ENCODE assay signal across 29 cellular contexts in the genomic region with DNA sequence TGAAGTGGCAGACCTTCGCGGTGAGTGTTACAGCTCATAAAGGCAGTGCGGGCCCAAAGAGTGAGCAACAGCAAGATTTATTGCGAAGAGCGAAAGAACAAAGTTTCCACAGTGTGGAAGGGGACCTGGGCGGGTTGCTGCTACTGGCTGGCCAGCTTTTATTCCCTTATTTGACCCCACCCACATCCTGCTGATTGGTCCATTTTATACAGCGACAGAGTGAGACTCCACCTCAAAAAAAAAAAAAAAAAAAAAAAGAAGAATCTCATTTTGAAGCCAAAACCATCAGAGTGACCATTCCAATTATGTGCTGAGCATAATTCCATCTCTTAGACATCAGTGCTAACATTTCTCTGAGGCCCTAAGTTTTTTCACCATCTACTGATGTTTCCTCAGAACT. TPM values are rescaled to one million over a fixed set of nuclear protein-coding genes. Genes with fewer than 3 reads are reported as not detected.
DNase-seq lines count a peak whose midpoint lies in the region; ATAC-seq and TF ChIP-seq lines count a peak whose summit lies in the region.
"Had no signal": no experiment of that assay in that cellular context is flagged by ENCODE, and none has a peak within 500 bp of the region (broad histone marks: within the 10 kb centered on the region; RNA-seq: fewer than 3 reads in every experiment).

No MANE protein-coding gene starts in this region.

- H3K36me3 ChIP-seq in Caco-2 (ENCODE audit: control insufficient read depth, insufficient read depth, low read length): peaks cover 2% of the 10 kb centered on the region; the same call in 1 of the 2 replicates
- H3K36me3 ChIP-seq in HEK293 (ENCODE audit: control insufficient read depth in 2 of 2, insufficient read depth in 1 of 2, low read length in 2 of 2): peaks cover 11 to 21% of the 10 kb centered on the region in 2 experiments
- H3K36me3 ChIP-seq in Karpas-422 (ENCODE audit: insufficient read depth, low read length): peaks cover 13% of the 10 kb centered on the region
- H3K36me3 ChIP-seq: prostate gland had no signal

- TF ChIP-seq CTCF in Caco-2 (IDR thresholded peaks at IDR 0.05; ENCODE audit: insufficient read depth in 1 of 2, low read depth in 1 of 2, low read length in 1 of 2, severe bottlenecking in 1 of 2, unreplicated experiment in 1 of 2): no peak
- no peak for TF ChIP-seq CTCF in HEK293 (tag by site-specific recombination; IDR thresholded peaks at IDR 0.05)
- no peak for TF ChIP-seq CTCF in brain (conservative IDR thresholded peaks at IDR 0.05)
- TF ChIP-seq CTCF in nephron (IDR thresholded peaks at IDR 0.05; ENCODE audit: unreplicated experiment in 3 of 3): no peak

- no peak for ATAC-seq in HG03175 (IDR thresholded peaks at IDR 0.05; ENCODE audit: unreplicated experiment)
- ATAC-seq in HG03469 (IDR thresholded peaks at IDR 0.05; ENCODE audit: unreplicated experiment): no peak
- ATAC-seq: activated CD4-positive, CD25-positive, alpha-beta regulatory T cell treated with anti-CD3 and anti-CD28 coated beads, Interleukin-2, amount 50 U/mL, for 24 hours; left lung; right lobe of liver had no signal

- DNase-seq in Caco-2 (peak in 1 of 2 experiments; percentile 57), Karpas-422 (no peak)
- DNase-seq: activated effector memory CD4-positive, alpha-beta T cell treated with anti-CD3 and anti-CD28 coated beads, Interleukin-2, amount 50 U/mL, for 16 hours; activated T-cell treated with anti-CD3 and anti-CD28 coated beads, Interleukin-2, amount 50 U/mL, for 24 hours; C1 segment of cervical spinal cord; caudate nucleus; effector CD8-positive, alpha-beta T cell; GM23248; left lung; NCI-H1105; NCI-H187 treated with DMSO at 0.1 percent for 48 hours; NCI-H2171; NCI-H510A; RPMI8226; tibial artery had no signal

- H3K4me1 Mint-ChIP-seq in Caco-2 (ENCODE audit: low read depth, unreplicated experiment) (peaks cover 52% of the 10 kb centered on the region), brain (peaks cover 77% of the 10 kb centered on the region), nephron (peaks cover 62% of the 10 kb centered on the region)

- no peak overlapping the region for H2AFZ ChIP-seq in Karpas-422 (ENCODE audit: low read length)
- H2AFZ ChIP-seq: GM23248 had no signal

- H3K4me1 ChIP-seq in Caco-2 (peaks cover 48% of the 10 kb centered on the region), HEK293 (ENCODE audit: control insufficient read depth, insufficient read depth, low read length) (peaks cover 2% of the 10 kb centered on the region; the same call in 1 of the 2 replicates), Karpas-422 (ENCODE audit: low read length) (peaks cover 46% of the 10 kb centered on the region)

- H3K27me3 Mint-ChIP-seq in Caco-2 (ENCODE audit: insufficient read depth, unreplicated experiment) (no peaks in the 10 kb centered on the region), brain (peaks cover 12% of the 10 kb centered on the region), nephron (ENCODE audit: low read depth) (no peaks in the 10 kb centered on the region)
- H3K27me3 Mint-ChIP-seq: activated naive CD8-positive, alpha-beta T cell; activated T-cell treated with anti-CD3 and anti-CD28 coated beads, Interleukin-2, amount 50 U/mL, for 24 hours; IgD-negative memory B cell; memory B cell had no signal

- no peak overlapping the region for H3K4me2 ChIP-seq in Karpas-422 (ENCODE audit: low read depth, low read length, poor library complexity, severe bottlenecking)

- H4K20me1 ChIP-seq in Karpas-422 (ENCODE audit: insufficient read depth, low read depth, low read length): no peaks in the 10 kb centered on the region

- H3K9me3 ChIP-seq in Caco-2: no peaks in the 10 kb centered on the region
- H3K9me3 ChIP-seq in HEK293 (ENCODE audit: control insufficient read depth, insufficient read depth, low read depth, low read length): no peaks in the 10 kb centered on the region
- no peaks in the 10 kb centered on the region for H3K9me3 ChIP-seq in Karpas-422 (ENCODE audit: low read length)
- H3K9me3 ChIP-seq: left lung, prostate gland, right lobe of liver, SJSA1, tibial artery had no signal

- peaks cover 65% of the 10 kb centered on the region for H3K79me2 ChIP-seq in Karpas-422 (ENCODE audit: low read length)

- CTCF ChIA-PET in Caco-2 (lab: Charles Lee) (no interaction called here), HEK293 (lab: Yijun Ruan, JAX) (no interaction called here)

- no TSS peak for BruUV-seq in Caco-2 (replicated peaks; lab: Mats Ljungman, UMichigan)

- H3K4me3 ChIP-seq in Caco-2 (ENCODE audit: low read depth, low read length) (no peak overlapping the region), HEK293 (ENCODE audit: low read depth, low read length) (no peak overlapping the region), Karpas-422 (ENCODE audit: low read length) (no peak overlapping the region)
- H3K4me3 ChIP-seq: ascending aorta, coronary artery, GM23248, left lung, prostate gland, right lobe of liver, SJSA1, tibial artery had no signal

- H3K9me2 ChIP-seq in Karpas-422 (replicated peaks; ENCODE audit: insufficient read depth, low read length): no peaks in the 10 kb centered on the region

- intact Hi-C loops in Caco-2 (cut with micrococcal nuclease; ENCODE audit: unreplicated experiment): loop anchor here (10.0 kb wide), 1 partner anchor 98 kb away; the partner anchor contains the start of gene ZNF417

- H3K27ac ChIP-seq in HEK293 (ENCODE audit: extremely low read depth, low read depth, low read length) (no peak overlapping the region), Karpas-422 (ENCODE audit: low read length) (no peak overlapping the region)
- H3K27ac ChIP-seq: ascending aorta, coronary artery, GM23248, left lung, prostate gland, right lobe of liver, SJSA1, tibial artery had no signal

- no peaks in the 10 kb centered on the region for H3K27me3 ChIP-seq in Caco-2 (replicated peaks; ENCODE audit: control insufficient read depth, insufficient read depth, low read length)
- H3K27me3 ChIP-seq in Karpas-422 (ENCODE audit: low read length): no peaks in the 10 kb centered on the region
- H3K27me3 ChIP-seq: ascending aorta, left lung, right lobe of liver, SJSA1, tibial artery had no signal

- H3K27ac Mint-ChIP-seq in Caco-2 (ENCODE audit: unreplicated experiment): peak overlapping the region; percentile 99
- peak overlapping the region in 4 of 5 experiments; percentile 55 to 90 (median 74) for H3K27ac Mint-ChIP-seq in brain
- H3K27ac Mint-ChIP-seq in nephron: peak overlapping the region; percentile 52 to 98 (median 92)
- H3K27ac Mint-ChIP-seq: activated naive CD8-positive, alpha-beta T cell; activated T-cell treated with anti-CD3 and anti-CD28 coated beads, Interleukin-2, amount 50 U/mL, for 24 hours; memory B cell had no signal

- peaks cover 77% of the 10 kb centered on the region for H3K36me3 Mint-ChIP-seq in Caco-2 (ENCODE audit: insufficient read depth, unreplicated experiment)
- H3K36me3 Mint-ChIP-seq in brain: peaks cover 29% of the 10 kb centered on the region
- H3K36me3 Mint-ChIP-seq in nephron (ENCODE audit: low read depth): peaks cover 28% of the 10 kb centered on the region
- H3K36me3 Mint-ChIP-seq: IgD-negative memory B cell had no signal

- H3K9ac ChIP-seq in Karpas-422 (ENCODE audit: low read length): no peak overlapping the region
- H3K9ac ChIP-seq: GM23248 had no signal

- POLR2A ChIA-PET in Caco-2 (lab: Charles Lee) (no interaction called here), HEK293 (lab: Yijun Ruan, JAX) (no interaction called here)

- H3K9me3 Mint-ChIP-seq in Caco-2 (ENCODE audit: unreplicated experiment): no peaks in the 10 kb centered on the region
- H3K9me3 Mint-ChIP-seq in brain: no peaks in the 10 kb centered on the region
- no peaks in the 10 kb centered on the region for H3K9me3 Mint-ChIP-seq in nephron
- H3K9me3 Mint-ChIP-seq: activated T-cell treated with anti-CD3 and anti-CD28 coated beads, Interleukin-2, amount 50 U/mL, for 24 hours; IgD-negative memory B cell; memory B cell had no signal

- H3K4me3 Mint-ChIP-seq in Caco-2 (ENCODE audit: unreplicated experiment): peak overlapping the region; percentile 97
- H3K4me3 Mint-ChIP-seq in brain: peak overlapping the region; percentile 18 to 96 (median 70)
- peak overlapping the region; percentile 56 to 75 (median 75) for H3K4me3 Mint-ChIP-seq in nephron
- H3K4me3 Mint-ChIP-seq: activated naive CD8-positive, alpha-beta T cell; activated T-cell treated with anti-CD3 and anti-CD28 coated beads, Interleukin-2, amount 50 U/mL, for 24 hours; memory B cell had no signal

TF ChIP-seq in HEK293, 187 proteins besides CTCF, POLR2A, EP300 and RAD21:
- no peak for TF ChIP-seq ZNF266 (tag by site-specific recombination; IDR thresholded peaks at IDR 0.05; ENCODE audit: low read depth)
- TF ChIP-seq, protein P1, sequence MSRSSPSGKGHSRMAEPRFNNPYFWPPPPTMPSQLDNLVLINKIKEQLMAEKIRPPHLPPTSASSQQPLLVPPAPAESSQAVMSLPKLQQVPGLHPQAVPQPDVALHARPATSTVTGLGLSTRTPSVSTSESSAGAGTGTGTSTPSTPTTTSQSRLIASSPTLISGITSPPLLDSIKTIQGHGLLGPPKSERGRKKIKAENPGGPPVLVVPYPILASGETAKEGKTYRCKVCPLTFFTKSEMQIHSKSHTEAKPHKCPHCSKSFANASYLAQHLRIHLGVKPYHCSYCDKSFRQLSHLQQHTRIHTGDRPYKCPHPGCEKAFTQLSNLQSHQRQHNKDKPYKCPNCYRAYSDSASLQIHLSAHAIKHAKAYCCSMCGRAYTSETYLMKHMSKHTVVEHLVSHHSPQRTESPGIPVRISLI (tag by site-specific recombination; IDR thresholded peaks at IDR 0.05): 0 out of 2 replicates have a peak, but pooled peaks have one; percentile 18

RNA-seq across cellular contexts. Expression of gene ZNF552, which starts 1.9 kb away (rescaled TPM):
- 38.6 and 48.2 TPM in 2 replicates for total RNA-seq in Caco-2 (2022)
- 1.1 TPM for polyA plus RNA-seq in brain (ENCODE audit: insufficient read depth, low read depth, low replicate concordance)
- 17.7 and 20.3 TPM in 2 replicates for total RNA-seq in Karpas-422 (2014; rRNA removed; shearing (Covaris generic); ENCODE audit: low replicate concordance)

RNA-seq across cellular contexts. Expression of gene ZNF587B, which starts 13.4 kb away (rescaled TPM):
- total RNA-seq in Caco-2 (2022): 32.5 and 35.4 TPM in 2 replicates
- polyA plus RNA-seq in brain (ENCODE audit: insufficient read depth, low read depth, low replicate concordance): 0.59 TPM
- 16.3 and 20.1 TPM in 2 replicates for total RNA-seq in Karpas-422 (2014; rRNA removed; shearing (Covaris generic); ENCODE audit: low replicate concordance)

RNA-seq across cellular contexts. Expression of gene ZNF587, which starts 33.0 kb away (rescaled TPM):
- 70.5 and 78.0 TPM in 2 replicates for total RNA-seq in Caco-2 (2022)
- polyA plus RNA-seq in brain (ENCODE audit: insufficient read depth, low read depth, low replicate concordance): 4.5 TPM
- 22.2 and 36.4 TPM in 2 replicates for total RNA-seq in Karpas-422 (2014; rRNA removed; shearing (Covaris generic); ENCODE audit: low replicate concordance)

RNA-seq across cellular contexts. Expression of gene ZNF586, which starts 47.2 kb away (rescaled TPM):
- total RNA-seq in Caco-2 (2022): 6.2 and 9.1 TPM in 2 replicates
- polyA plus RNA-seq in brain (ENCODE audit: insufficient read depth, low read depth, low replicate concordance): 4.4 TPM
- total RNA-seq in Karpas-422 (2014; rRNA removed; shearing (Covaris generic); ENCODE audit: low replicate concordance): 33.7 and 35.9 TPM in 2 replicates
